7 cellular contexts compared by ENCODE assay signal in the genomic region with DNA sequence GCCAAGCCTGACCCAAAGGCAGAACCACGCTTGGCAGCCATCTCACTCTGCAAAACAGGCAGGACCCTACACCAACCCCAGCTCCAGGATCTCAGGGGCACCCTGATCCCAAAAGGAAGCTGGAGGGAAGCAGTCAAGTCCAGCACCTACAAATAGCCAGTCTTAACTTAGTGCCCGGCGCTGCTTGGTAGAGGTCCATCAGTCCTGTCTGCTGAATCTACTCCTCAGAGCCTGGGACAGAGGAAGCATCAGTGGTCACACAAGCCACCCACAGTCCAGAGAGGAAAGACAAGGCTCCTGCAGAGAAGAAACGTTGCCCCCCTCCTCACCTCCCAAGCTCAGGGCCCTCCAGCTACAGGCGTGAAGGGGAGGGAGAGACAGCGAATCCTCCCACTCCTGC. TPM values are rescaled to one million over a fixed set of nuclear protein-coding genes. Genes with fewer than 3 reads are reported as not detected.
DNase-seq lines count a peak whose midpoint lies in the region; ATAC-seq and TF ChIP-seq lines count a peak whose summit lies in the region.

No MANE protein-coding gene starts in this region.

- H3K27me3 ChIP-seq in NT2/D1 (ENCODE audit: insufficient read depth, insufficient read length) (no peaks in the 10 kb centered on the region), liver (ENCODE audit: control insufficient read depth in 4 of 4, insufficient read depth in 4 of 4, low read length in 3 of 4) (no peaks in the 10 kb centered on the region)

- peak overlapping the region; percentile 67 to 84 for H3K27ac ChIP-seq in liver (ENCODE audit: low read depth in 1 of 2, low read length in 2 of 2)
- H3K27ac ChIP-seq in temporal lobe (ENCODE audit: low read depth, low read length) = peak overlapping the region; percentile 46

- H3K9ac ChIP-seq in NT2/D1 (ENCODE audit: insufficient read length, low read depth) = peak overlapping the region; percentile 97
- peak overlapping the region; percentile 28 to 55 for H3K9ac ChIP-seq in liver (ENCODE audit: low read depth in 1 of 2, low read length in 2 of 2)

- H3K4me1 ChIP-seq in NT2/D1 (ENCODE audit: insufficient read depth, insufficient read length) (peaks cover 29% of the 10 kb centered on the region), liver (ENCODE audit: control insufficient read depth in 4 of 4, insufficient read depth in 4 of 4, low read length in 3 of 4) (peaks cover 4 to 48% (median 29%) of the 10 kb centered on the region in 4 donors)

- H3K36me3 Mint-ChIP-seq in central memory CD8-positive, alpha-beta T cell (ENCODE audit: insufficient read depth) = peaks cover 22% of the 10 kb centered on the region

- H3K4me3 Mint-ChIP-seq in central memory CD8-positive, alpha-beta T cell = peak overlapping the region; percentile 98

- ATAC-seq in central memory CD8-positive, alpha-beta T cell (replicated peaks; ENCODE audit: extremely low read depth, poor library complexity, severe bottlenecking) = no peak

- DNase-seq in NT2/D1 (ENCODE audit: low read depth, low spot score) = no peak
- no peak for DNase-seq in central memory CD8-positive, alpha-beta T cell (ENCODE audit: low spot score in 2 of 2)
- DNase-seq in NCI-H1105 treated with DMSO at 0.1 percent for 48 hours (lab: John Stamatoyannopoulos, UW) = no peak
- no peak for DNase-seq in GM19238 (ENCODE audit: insufficient read length, low spot score)
- DNase-seq in activated CD4-positive, alpha-beta T cell treated with anti-CD3 and anti-CD28 coated beads for 1 hour = no peak

- no peak for TF ChIP-seq RAD21 in liver (IDR thresholded peaks at IDR 0.05)

- TF ChIP-seq CTCF in liver (IDR thresholded peaks at IDR 0.05; ENCODE audit: low read depth, low read length, missing input control) = no peak

- H3K27me3 Mint-ChIP-seq in central memory CD8-positive, alpha-beta T cell = no peaks in the 10 kb centered on the region

- H3K9me3 ChIP-seq in NT2/D1 (ENCODE audit: insufficient read depth, low read length) = no peaks in the 10 kb centered on the region
- no peaks in the 10 kb centered on the region for H3K9me3 ChIP-seq in liver (ENCODE audit: control insufficient read depth in 4 of 4, low read length in 3 of 4)

- peaks cover 62% of the 10 kb centered on the region for H3K4me1 Mint-ChIP-seq in central memory CD8-positive, alpha-beta T cell

- H3K4me3 ChIP-seq in NT2/D1 (ENCODE audit: insufficient read length, low read depth) (peak overlapping the region; percentile 87), liver (ENCODE audit: low read depth in 1 of 3, low read length in 3 of 3) (peak overlapping the region; percentile 14 to 90 (median 73))

- peak overlapping the region; percentile 95 for H3K27ac Mint-ChIP-seq in central memory CD8-positive, alpha-beta T cell (ENCODE audit: low read depth)

- peaks cover 46% of the 10 kb centered on the region for H3K36me3 ChIP-seq in NT2/D1 (ENCODE audit: insufficient read depth, insufficient read length, low read length)
- H3K36me3 ChIP-seq in liver (ENCODE audit: control insufficient read depth in 4 of 4, insufficient read depth in 3 of 4, low read depth in 1 of 4, low read length in 3 of 4) = no peaks in the 10 kb centered on the region

- 71% methylated on average over 6 of the region's 6 CpGs for whole genome bisulfite sequencing in liver

- H3K9me3 Mint-ChIP-seq in central memory CD8-positive, alpha-beta T cell = no peaks in the 10 kb centered on the region

TF ChIP-seq in liver, 16 proteins besides CTCF, POLR2A, EP300 and RAD21:
- TF ChIP-seq, protein P1, sequence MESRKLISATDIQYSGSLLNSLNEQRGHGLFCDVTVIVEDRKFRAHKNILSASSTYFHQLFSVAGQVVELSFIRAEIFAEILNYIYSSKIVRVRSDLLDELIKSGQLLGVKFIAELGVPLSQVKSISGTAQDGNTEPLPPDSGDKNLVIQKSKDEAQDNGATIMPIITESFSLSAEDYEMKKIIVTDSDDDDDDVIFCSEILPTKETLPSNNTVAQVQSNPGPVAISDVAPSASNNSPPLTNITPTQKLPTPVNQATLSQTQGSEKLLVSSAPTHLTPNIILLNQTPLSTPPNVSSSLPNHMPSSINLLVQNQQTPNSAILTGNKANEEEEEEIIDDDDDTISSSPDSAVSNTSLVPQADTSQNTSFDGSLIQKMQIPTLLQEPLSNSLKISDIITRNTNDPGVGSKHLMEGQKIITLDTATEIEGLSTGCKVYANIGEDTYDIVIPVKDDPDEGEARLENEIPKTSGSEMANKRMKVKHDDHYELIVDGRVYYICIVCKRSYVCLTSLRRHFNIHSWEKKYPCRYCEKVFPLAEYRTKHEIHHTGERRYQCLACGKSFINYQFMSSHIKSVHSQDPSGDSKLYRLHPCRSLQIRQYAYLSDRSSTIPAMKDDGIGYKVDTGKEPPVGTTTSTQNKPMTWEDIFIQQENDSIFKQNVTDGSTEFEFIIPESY (IDR thresholded peaks at IDR 0.05) = no peak
- TF ChIP-seq RXRA (IDR thresholded peaks at IDR 0.05) (no peak), FOXA2 (IDR thresholded peaks at IDR 0.05) (no peak), YY1 (IDR thresholded peaks at IDR 0.05) (no peak), TAF1 (conservative IDR thresholded peaks at IDR 0.05) (no peak), NR2F2 (IDR thresholded peaks at IDR 0.05) (no peak), EGR1 (IDR thresholded peaks at IDR 0.05; ENCODE audit: low read depth in 2 of 2) (no peak), GABPA (IDR thresholded peaks at IDR 0.05 in 1 of 2, conservative IDR thresholded peaks at IDR 0.05 in 1 of 2) (no peak), SP1 (IDR thresholded peaks at IDR 0.05) (no peak), HNF4A (conservative IDR thresholded peaks at IDR 0.05) (no peak), JUND (IDR thresholded peaks at IDR 0.05) (no peak), FOXA1 (IDR thresholded peaks at IDR 0.05) (no peak), HNF4G (IDR thresholded peaks at IDR 0.05) (no peak)
- TF ChIP-seq, protein P2, sequence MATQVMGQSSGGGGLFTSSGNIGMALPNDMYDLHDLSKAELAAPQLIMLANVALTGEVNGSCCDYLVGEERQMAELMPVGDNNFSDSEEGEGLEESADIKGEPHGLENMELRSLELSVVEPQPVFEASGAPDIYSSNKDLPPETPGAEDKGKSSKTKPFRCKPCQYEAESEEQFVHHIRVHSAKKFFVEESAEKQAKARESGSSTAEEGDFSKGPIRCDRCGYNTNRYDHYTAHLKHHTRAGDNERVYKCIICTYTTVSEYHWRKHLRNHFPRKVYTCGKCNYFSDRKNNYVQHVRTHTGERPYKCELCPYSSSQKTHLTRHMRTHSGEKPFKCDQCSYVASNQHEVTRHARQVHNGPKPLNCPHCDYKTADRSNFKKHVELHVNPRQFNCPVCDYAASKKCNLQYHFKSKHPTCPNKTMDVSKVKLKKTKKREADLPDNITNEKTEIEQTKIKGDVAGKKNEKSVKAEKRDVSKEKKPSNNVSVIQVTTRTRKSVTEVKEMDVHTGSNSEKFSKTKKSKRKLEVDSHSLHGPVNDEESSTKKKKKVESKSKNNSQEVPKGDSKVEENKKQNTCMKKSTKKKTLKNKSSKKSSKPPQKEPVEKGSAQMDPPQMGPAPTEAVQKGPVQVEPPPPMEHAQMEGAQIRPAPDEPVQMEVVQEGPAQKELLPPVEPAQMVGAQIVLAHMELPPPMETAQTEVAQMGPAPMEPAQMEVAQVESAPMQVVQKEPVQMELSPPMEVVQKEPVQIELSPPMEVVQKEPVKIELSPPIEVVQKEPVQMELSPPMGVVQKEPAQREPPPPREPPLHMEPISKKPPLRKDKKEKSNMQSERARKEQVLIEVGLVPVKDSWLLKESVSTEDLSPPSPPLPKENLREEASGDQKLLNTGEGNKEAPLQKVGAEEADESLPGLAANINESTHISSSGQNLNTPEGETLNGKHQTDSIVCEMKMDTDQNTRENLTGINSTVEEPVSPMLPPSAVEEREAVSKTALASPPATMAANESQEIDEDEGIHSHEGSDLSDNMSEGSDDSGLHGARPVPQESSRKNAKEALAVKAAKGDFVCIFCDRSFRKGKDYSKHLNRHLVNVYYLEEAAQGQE (IDR thresholded peaks at IDR 0.05) = no peak
- TF ChIP-seq, protein P3, sequence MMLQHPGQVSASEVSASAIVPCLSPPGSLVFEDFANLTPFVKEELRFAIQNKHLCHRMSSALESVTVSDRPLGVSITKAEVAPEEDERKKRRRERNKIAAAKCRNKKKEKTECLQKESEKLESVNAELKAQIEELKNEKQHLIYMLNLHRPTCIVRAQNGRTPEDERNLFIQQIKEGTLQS (IDR thresholded peaks at IDR 0.05) = no peak
- TF ChIP-seq, protein P4, sequence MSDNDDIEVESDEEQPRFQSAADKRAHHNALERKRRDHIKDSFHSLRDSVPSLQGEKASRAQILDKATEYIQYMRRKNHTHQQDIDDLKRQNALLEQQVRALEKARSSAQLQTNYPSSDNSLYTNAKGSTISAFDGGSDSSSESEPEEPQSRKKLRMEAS (IDR thresholded peaks at IDR 0.05) = no peak

RNA-seq across cellular contexts. Expression of a gene that starts 1.4 kb away (rescaled TPM):
- total RNA-seq in liver (10 to 100 TPM in 1 of 2 donors, 1 to 10 TPM in 1; 6.0 to 13.1 TPM), temporal lobe (4.9 TPM)
- polyA plus RNA-seq in liver = 10 to 100 TPM; 12.0 to 12.6 TPM

RNA-seq across cellular contexts. Expression of a gene that starts 27.6 kb away (rescaled TPM):
- total RNA-seq in liver (under 1 TPM; under 0.01 TPM), temporal lobe (under 0.01 TPM)
- 10 to 100 TPM in 1 of 2 donors, not detected in 1; 82.7 TPM for polyA plus RNA-seq in liver

RNA-seq across cellular contexts. Expression of a gene that starts 29.0 kb away (rescaled TPM):
- total RNA-seq in liver = under 1 TPM; under 0.01 TPM
- polyA plus RNA-seq in liver = 10 to 100 TPM in 1 of 2 donors, not detected in 1; 26.0 TPM
- total RNA-seq in temporal lobe = under 0.01 TPM

RNA-seq across cellular contexts. Expression of a gene that starts 38.0 kb away (rescaled TPM):
- total RNA-seq in liver = 1 to 10 TPM; 1.6 to 2.3 TPM
- polyA plus RNA-seq in liver = 1 to 10 TPM; 1.6 to 4.2 TPM
- 3.9 TPM for total RNA-seq in temporal lobe
